Comparison of ENCODE assay signal across 8 cellular contexts in genomic region chr1:54581621-54582035, GRCh38. TPM values are rescaled to one million over a fixed set of nuclear protein-coding genes. Genes with fewer than 3 reads are reported as not detected.
DNase-seq lines count a peak whose midpoint lies in the region; ATAC-seq, FAIRE-seq and TF ChIP-seq lines count a peak whose summit lies in the region.

No MANE protein-coding gene starts in this region.

- no peaks in the 10 kb centered on the region for H3K9me3 ChIP-seq in keratinocyte (ENCODE audit: control insufficient read depth, low read depth, low read length)
- H3K9me3 ChIP-seq in testis, result no peaks in the 10 kb centered on the region
- no peaks in the 10 kb centered on the region for H3K9me3 ChIP-seq in effector memory CD4-positive, alpha-beta T cell (ENCODE audit: control insufficient read depth, low read length)

- no peak for TF ChIP-seq POLR2A in testis (IDR thresholded peaks at IDR 0.05)

- no peaks in the 10 kb centered on the region for H3K36me3 ChIP-seq in keratinocyte (ENCODE audit: control insufficient read depth in 2 of 2, extremely low read depth in 1 of 2, insufficient read depth in 2 of 2, low read length in 2 of 2)
- no peaks in the 10 kb centered on the region for H3K36me3 ChIP-seq in testis (ENCODE audit: low read depth, missing control alignments)
- H3K36me3 ChIP-seq in effector memory CD4-positive, alpha-beta T cell (ENCODE audit: control insufficient read depth, insufficient read depth, low read length), result no peaks in the 10 kb centered on the region

- H4K20me1 ChIP-seq in keratinocyte (ENCODE audit: control insufficient read depth, extremely low read depth, insufficient read depth, low read length), result no peaks in the 10 kb centered on the region

- H3K4me2 ChIP-seq in keratinocyte (ENCODE audit: control insufficient read depth, extremely low read depth, insufficient read depth, low read depth, low read length), result peak overlapping the region; percentile 34

- H2AFZ ChIP-seq in keratinocyte (ENCODE audit: control insufficient read depth, low read length), result no peak overlapping the region

- H3K4me3 ChIP-seq in keratinocyte (ENCODE audit: control insufficient read depth in 2 of 3, extremely low read depth in 1 of 3, insufficient read depth in 2 of 3, low read depth in 1 of 3, low read length in 3 of 3) (no peak overlapping the region), testis (no peak overlapping the region)
- no peak overlapping the region for H3K4me3 ChIP-seq in effector memory CD4-positive, alpha-beta T cell (ENCODE audit: insufficient read depth, low read depth, low read length, poor library complexity, severe bottlenecking)

- H3K27me3 ChIP-seq in keratinocyte (ENCODE audit: control insufficient read depth, extremely low read depth, insufficient read depth, low read length) (no peaks in the 10 kb centered on the region), testis (no peaks in the 10 kb centered on the region)
- no peaks in the 10 kb centered on the region for H3K27me3 ChIP-seq in effector memory CD4-positive, alpha-beta T cell (replicated peaks; ENCODE audit: control insufficient read depth, insufficient read depth, low read length, poor library complexity, severe bottlenecking)

- no peaks in the 10 kb centered on the region for H3K27me3 Mint-ChIP-seq in brain

- peaks cover 0 to 2% (median 0%) of the 10 kb centered on the region in 5 experiments for H3K9me3 Mint-ChIP-seq in brain

- peaks cover 70% of the 10 kb centered on the region for H3K4me1 Mint-ChIP-seq in brain

- H3K79me2 ChIP-seq in keratinocyte (ENCODE audit: control insufficient read depth, insufficient read depth, low read length), result no peaks in the 10 kb centered on the region

- H3K27ac ChIP-seq in keratinocyte (ENCODE audit: control insufficient read depth, insufficient read depth, low read length) (peak overlapping the region; percentile 25), testis (peak overlapping the region; percentile 33 to 82)
- H3K27ac ChIP-seq in effector memory CD4-positive, alpha-beta T cell (ENCODE audit: insufficient read depth, low read length, poor library complexity, severe bottlenecking), result no peak overlapping the region

- intact Hi-C loops in testis (cut with DNase I; ENCODE audit: low total_unique reads), result no loop called here

- peaks cover 2% of the 10 kb centered on the region for H3K9me1 ChIP-seq in keratinocyte (ENCODE audit: control insufficient read depth, extremely low read depth, insufficient read depth, low read length)

- TF ChIP-seq CTCF in brain (conservative IDR thresholded peaks at IDR 0.05) (no peak), keratinocyte (optimal IDR thresholded peaks at IDR 0.05 in 1 of 3, IDR thresholded peaks at IDR 0.05 in 1 of 3, conservative IDR thresholded peaks at IDR 0.05 in 1 of 3; ENCODE audit: extremely low read depth in 1 of 3, insufficient read depth in 2 of 3, low read length in 3 of 3) (no peak), testis (IDR thresholded peaks at IDR 0.05) (no peak)

- peak overlapping the region; percentile 45 for H3K9ac ChIP-seq in keratinocyte (ENCODE audit: control insufficient read depth, extremely low read depth, insufficient read depth, low read length)

- peak overlapping the region in 3 of 5 experiments; percentile 71 to 89 (median 86) for H3K27ac Mint-ChIP-seq in brain

- peak; percentile 72 for FAIRE-seq in keratinocyte (lab: Jason Lieb, UNC)

- peak in 73 of 76 experiments; percentile 26 to 87 (median 68) for DNase-seq in HUDEP-2 (lab: John Stamatoyannopoulos, UW; ENCODE audit: unreplicated experiment in 76 of 76)
- peak; percentile 76 for DNase-seq in keratinocyte (ENCODE audit: low read depth, low spot score)
- peak; percentile 96 for DNase-seq in testis
- DNase-seq in effector memory CD4-positive, alpha-beta T cell, result no peak
- no peak for DNase-seq in NCI-H1092 treated with DMSO at 0.1 percent for 48 hours (lab: John Stamatoyannopoulos, UW)

- WGBS in testis, 2 donors, result 20 to 72% methylated on average over 3 to 5 of the region's 5 CpGs

- H3K4me1 ChIP-seq in keratinocyte (ENCODE audit: control insufficient read depth, extremely low read depth, insufficient read depth, low read length) (peaks cover 13% of the 10 kb centered on the region), testis (peaks cover 21% of the 10 kb centered on the region)
- no peaks in the 10 kb centered on the region for H3K4me1 ChIP-seq in effector memory CD4-positive, alpha-beta T cell (ENCODE audit: control insufficient read depth, insufficient read depth, low read length, poor library complexity, severe bottlenecking)

- ATAC-seq in GM21723 (IDR thresholded peaks at IDR 0.05; ENCODE audit: unreplicated experiment) (no peak), GM19035 (IDR thresholded peaks at IDR 0.05; ENCODE audit: unreplicated experiment) (no peak)

- no peaks in the 10 kb centered on the region for H3K36me3 Mint-ChIP-seq in brain

- dilution Hi-C loops in keratinocyte (cut with MboI; ENCODE audit: extremely low pct_ligation_motif_present, low sequenced_read_pairs), result no loop called here

- H3K4me3 Mint-ChIP-seq in brain, result no peak overlapping the region

RNA-seq across cellular contexts. Expression of gene ACOT11, which starts 33.6 kb away (rescaled TPM):
- polyA plus RNA-seq in brain (ENCODE audit: insufficient read depth, low read depth, low replicate concordance) (3.2 TPM), keratinocyte (3.4 to 4.0 TPM (median 3.9 TPM) in 3 replicates), testis (ENCODE audit: insufficient read depth, low read depth, low replicate concordance) (4.9 TPM)
- 0.65 TPM for polyA plus RNA-seq in keratinocyte (2011; ENCODE audit: low read depth)
- polyA plus RNA-seq in keratinocyte (2011; cell fraction: cytosol; rRNA removed), result 2.0 and 3.2 TPM in 2 replicates
- polyA plus RNA-seq in keratinocyte (2011; cell fraction: nucleus; rRNA removed), result 7.3 and 9.5 TPM in 2 replicates
- polyA plus RNA-seq in keratinocyte (2012; ENCODE audit: low replicate concordance), result 2.0 and 4.7 TPM in 2 replicates
- 3.6 to 11.6 TPM (median 5.3 TPM) in 3 replicates for polyA minus RNA-seq in keratinocyte
- 5.2 TPM for polyA minus RNA-seq in keratinocyte (2011; cell fraction: cytosol; rRNA and poly(A)+ RNA removed)
- 5.1 and 6.4 TPM in 2 replicates for polyA minus RNA-seq in keratinocyte (2011; cell fraction: nucleus; rRNA and poly(A)+ RNA removed)
- 10 to 100 TPM; 19.1 to 33.8 TPM for total RNA-seq in testis

RNA-seq across cellular contexts. Expression of gene FAM151A, which starts 41.7 kb away (rescaled TPM):
- polyA plus RNA-seq in brain (ENCODE audit: insufficient read depth, low read depth, low replicate concordance), result not detected
- 0.07 to 0.10 TPM (median 0.07 TPM) in 3 replicates for polyA plus RNA-seq in keratinocyte
- polyA plus RNA-seq in keratinocyte (2011; ENCODE audit: low read depth), result not detected
- polyA plus RNA-seq in keratinocyte (2011; cell fraction: cytosol; rRNA removed), result not detected in 2 replicates
- 0.23 and 0.24 TPM in 2 replicates for polyA plus RNA-seq in keratinocyte (2011; cell fraction: nucleus; rRNA removed)
- polyA plus RNA-seq in keratinocyte (2012; ENCODE audit: low replicate concordance), result 0.07 TPM in 1 of 2 replicates, not detected in the other
- 0.20 TPM in 1 of 3 replicates, not detected in the others for polyA minus RNA-seq in keratinocyte
- not detected for polyA minus RNA-seq in keratinocyte (2011; cell fraction: cytosol; rRNA and poly(A)+ RNA removed)
- polyA minus RNA-seq in keratinocyte (2011; cell fraction: nucleus; rRNA and poly(A)+ RNA removed), result not detected in 2 replicates
- total RNA-seq in testis, result under 1 TPM; 0.56 to 0.94 TPM
- polyA plus RNA-seq in testis (ENCODE audit: insufficient read depth, low read depth, low replicate concordance), result 2.2 TPM

RNA-seq across cellular contexts. Expression of gene MROH7, which starts 60.0 kb away (rescaled TPM):
- polyA plus RNA-seq in brain (ENCODE audit: insufficient read depth, low read depth, low replicate concordance), result 0.32 TPM
- 0.05 to 0.12 TPM in 2 of 3 replicates, not detected in the other for polyA plus RNA-seq in keratinocyte
- polyA plus RNA-seq in keratinocyte (2011; ENCODE audit: low read depth), result 0.11 TPM
- not detected in 2 replicates for polyA plus RNA-seq in keratinocyte (2011; cell fraction: cytosol; rRNA removed)
- 0.47 and 0.57 TPM in 2 replicates for polyA plus RNA-seq in keratinocyte (2011; cell fraction: nucleus; rRNA removed)
- polyA plus RNA-seq in keratinocyte (2012; ENCODE audit: low replicate concordance), result 0.14 TPM in 1 of 2 replicates, not detected in the other
- polyA minus RNA-seq in keratinocyte, result 0.53 TPM in 1 of 3 replicates, not detected in the others
- polyA minus RNA-seq in keratinocyte (2011; cell fraction: cytosol; rRNA and poly(A)+ RNA removed), result not detected
- 0.47 TPM in 1 of 2 replicates, not detected in the other for polyA minus RNA-seq in keratinocyte (2011; cell fraction: nucleus; rRNA and poly(A)+ RNA removed)
- 100 to 1,000 TPM in 1 of 2 donors, 10 to 100 TPM in 1; 72.7 to 236 TPM for total RNA-seq in testis
- 162 TPM for polyA plus RNA-seq in testis (ENCODE audit: insufficient read depth, low read depth, low replicate concordance)

Comparison
In these comparisons a context has a peak if more than half of its experiments do, and no peak if none do; other contexts are left out.
1. DNase-seq: peak in HUDEP-2 (73 of 76), keratinocyte (single experiment) and testis (single experiment); none in effector memory CD4-positive, alpha-beta T cell (0 of 3) and NCI-H1092 treated with DMSO at 0.1 percent for 48 hours (single experiment).
2. RNA of gene MROH7, which starts 60.0 kb away (polyA plus RNA-seq): 162 TPM in testis (single experiment); 0.32 TPM in brain (single experiment) and 0.05 to 0.57 TPM in keratinocyte; every median in the first group is over 100 times any median in the second.